21 cellular contexts compared by ENCODE assay signal in the genomic region with DNA sequence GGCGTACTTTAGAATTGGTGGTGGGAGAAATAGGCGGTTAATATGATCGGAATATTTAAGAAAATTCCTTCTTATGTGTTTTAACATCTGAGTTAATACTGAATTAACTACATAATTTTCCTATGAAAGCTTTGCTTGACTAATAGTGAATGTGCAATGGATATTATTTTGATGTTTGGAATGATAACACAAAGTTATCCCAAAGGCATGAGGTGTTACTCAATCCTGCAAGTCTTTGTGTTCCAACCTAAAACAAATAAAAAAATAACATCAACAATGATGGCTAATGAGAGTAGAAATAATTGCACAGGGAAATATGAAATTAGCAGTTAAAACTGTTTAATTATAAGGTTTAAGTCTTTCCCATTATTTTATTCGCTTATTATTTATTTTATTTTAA.
"Had no signal": no experiment of that assay in that cellular context is flagged by ENCODE, and none has a peak within 500 bp of the region (broad histone marks: within the 10 kb centered on the region; RNA-seq: fewer than 3 reads in every experiment).

No MANE protein-coding gene starts in this region.

- H2AFZ ChIP-seq: hepatocyte had no signal

- H3K9me3 ChIP-seq: mucosa of descending colon, neutrophil, right atrium auricular region, sigmoid colon, stomach, thoracic aorta, transverse colon had no signal

- H3K4me2 ChIP-seq: hepatocyte had no signal

- H3K27me3 ChIP-seq: hepatocyte, neutrophil, right atrium auricular region, sigmoid colon, stomach, transverse colon had no signal

- H3K36me3 ChIP-seq: neutrophil, right atrium auricular region, sigmoid colon, stomach, thoracic aorta, transverse colon had no signal

- FAIRE-seq: colon, endothelial cell of umbilical vein, small intestine had no signal

- H3K27ac ChIP-seq: hepatocyte, neutrophil, right atrium auricular region, sigmoid colon, stomach, thoracic aorta, transverse colon had no signal

- H3K4me3 ChIP-seq: hepatocyte, mucosa of descending colon, right atrium auricular region, sigmoid colon, stomach, thoracic aorta, transverse colon had no signal

- ATAC-seq: left colon; mucosa of descending colon; naive thymus-derived CD8-positive, alpha-beta T cell had no signal

- DNase-seq: cerebellar nuclear complex; effector CD4-positive, alpha-beta T cell; endodermal cell; foreskin melanocyte; head of caudate nucleus; left colon; mucosa of descending colon; naive thymus-derived CD8-positive, alpha-beta T cell; sigmoid colon; small intestine; stimulated activated CD4-positive, alpha-beta T cell treated with anti-CD3 and anti-CD28 coated beads, Interleukin-12 subunit alpha, Interleukin-12 subunit beta, amount 100 ng/mL, for 4 hours; stimulated activated naive CD4-positive, alpha-beta T cell; stomach; substantia nigra; transverse colon had no signal

- H3K4me1 ChIP-seq: right atrium auricular region, sigmoid colon, stomach, transverse colon had no signal
